Comparison of ENCODE assay signal across 11 cellular contexts in genomic region chr15:85693277-85693676, GRCh38.
DNase-seq lines count a peak whose midpoint lies in the region; ATAC-seq and TF ChIP-seq lines count a peak whose summit lies in the region.
"Had no signal": no experiment of that assay in that cellular context is flagged by ENCODE, and none has a peak within 500 bp of the region (broad histone marks: within the 10 kb centered on the region; RNA-seq: fewer than 3 reads in every experiment).

No MANE protein-coding gene starts in this region.

- peaks cover 37 to 57% of the 10 kb centered on the region in 2 donors for H3K36me3 Mint-ChIP-seq in CD4-positive, alpha-beta memory T cell
- no peaks in the 10 kb centered on the region for H3K36me3 Mint-ChIP-seq in glutamatergic neuron (ENCODE audit: unreplicated experiment)

- peaks cover 55 to 76% (median 65%) of the 10 kb centered on the region in 4 donors for H3K4me1 Mint-ChIP-seq in CD4-positive, alpha-beta memory T cell
- peaks cover 2% of the 10 kb centered on the region for H3K4me1 Mint-ChIP-seq in glutamatergic neuron (ENCODE audit: low read depth, unreplicated experiment)

- peak overlapping the region; percentile 96 to 100 (median 98) for H3K27ac Mint-ChIP-seq in CD4-positive, alpha-beta memory T cell
- no peak overlapping the region for H3K27ac Mint-ChIP-seq in glutamatergic neuron (ENCODE audit: unreplicated experiment)

- H3K9ac ChIP-seq in mucosa of rectum (ENCODE audit: low read depth in 1 of 2, low read length in 2 of 2), result no peak overlapping the region

- no peak for DNase-seq in CD4-positive, alpha-beta memory T cell
- DNase-seq in OCI-M1 (lab: John Stamatoyannopoulos, UW) (peak; percentile 27), GM19238 (ENCODE audit: insufficient read length, low spot score) (no peak), glutamatergic neuron (no peak), dedifferentiated amniotic fluid mesenchymal stem cell (ENCODE audit: extremely low spot score) (no peak)
- DNase-seq: anterior cingulate cortex, NCI-H526 had no signal

- no peaks in the 10 kb centered on the region for H3K27me3 Mint-ChIP-seq in CD4-positive, alpha-beta memory T cell
- H3K27me3 Mint-ChIP-seq in glutamatergic neuron (ENCODE audit: unreplicated experiment), result no peaks in the 10 kb centered on the region

- CTCF ChIA-PET in CD4-positive, alpha-beta memory T cell (lab: Charles Lee; ENCODE audit: partially characterized antibody), result interaction anchor here (1.3 to 5.4 kb wide), 4 partner anchors 9 to 396 kb away, joined by 3 to 21 read pairs (median 10); no protein-coding TSS in a partner anchor

- no peaks in the 10 kb centered on the region for H3K9me3 ChIP-seq in CD4-positive, alpha-beta memory T cell (ENCODE audit: control insufficient read depth in 1 of 2, low read length in 2 of 2)
- H3K9me3 ChIP-seq in mucosa of rectum (ENCODE audit: control insufficient read depth in 2 of 2, low read length in 2 of 2), result no peaks in the 10 kb centered on the region

- POLR2A ChIA-PET in CD4-positive, alpha-beta memory T cell (lab: Charles Lee; ENCODE audit: partially characterized antibody), result interaction anchor here (0.6 to 7.6 kb wide), 11 partner anchors 11 to 362 kb away, joined by 3 to 277 read pairs (median 6); partner anchors contain the start of gene KLHL25

- H3K27ac ChIP-seq in CD4-positive, alpha-beta memory T cell (ENCODE audit: low read depth, low read length), result peak overlapping the region; percentile 83
- H3K27ac ChIP-seq in mucosa of rectum (ENCODE audit: low read depth in 2 of 2, low read length in 2 of 2), result peak overlapping the region; percentile 14 to 85
- H3K27ac ChIP-seq: epithelial cell of prostate had no signal

- H3K4me3 Mint-ChIP-seq in CD4-positive, alpha-beta memory T cell, result peak overlapping the region; percentile 96 to 100 (median 98)
- H3K4me3 Mint-ChIP-seq in glutamatergic neuron (ENCODE audit: unreplicated experiment), result no peak overlapping the region

- H3K4me3 ChIP-seq in CD4-positive, alpha-beta memory T cell (ENCODE audit: low read length in 2 of 2), result peak overlapping the region in 1 of 2 donors; percentile 80
- peak overlapping the region in 1 of 2 donors; percentile 75 for H3K4me3 ChIP-seq in mucosa of rectum (ENCODE audit: low read length in 2 of 2)

- no peaks in the 10 kb centered on the region for H3K9me3 Mint-ChIP-seq in CD4-positive, alpha-beta memory T cell
- H3K9me3 Mint-ChIP-seq in glutamatergic neuron (ENCODE audit: unreplicated experiment), result no peaks in the 10 kb centered on the region

- peak; percentile 28 for ATAC-seq in GM18868 (IDR thresholded peaks at IDR 0.05; ENCODE audit: unreplicated experiment)
- no peak for ATAC-seq in GM21737 (IDR thresholded peaks at IDR 0.05; ENCODE audit: unreplicated experiment)

- no peak for TF ChIP-seq CTCF in glutamatergic neuron (IDR thresholded peaks at IDR 0.05; ENCODE audit: partially characterized antibody, unreplicated experiment)

- no peaks in the 10 kb centered on the region for H3K27me3 ChIP-seq in CD4-positive, alpha-beta memory T cell (ENCODE audit: insufficient read depth, low read length)
- H3K27me3 ChIP-seq in mucosa of rectum (ENCODE audit: control insufficient read depth in 2 of 2, insufficient read depth in 2 of 2, low read length in 2 of 2), result no peaks in the 10 kb centered on the region

- intact Hi-C loops in CD4-positive, alpha-beta memory T cell (cut with micrococcal nuclease), result loop anchor here (1.0 kb wide), 1 partner anchor 9 kb away; no protein-coding TSS in a partner anchor

- peaks cover 79% of the 10 kb centered on the region for H3K4me1 ChIP-seq in CD4-positive, alpha-beta memory T cell (ENCODE audit: insufficient read depth, low read length)
- peaks cover 3 to 4% of the 10 kb centered on the region in 2 donors for H3K4me1 ChIP-seq in mucosa of rectum (ENCODE audit: control insufficient read depth in 2 of 2, insufficient read depth in 2 of 2, low read length in 2 of 2)

- peaks cover 34% of the 10 kb centered on the region for H3K36me3 ChIP-seq in CD4-positive, alpha-beta memory T cell (ENCODE audit: insufficient read depth, low read length)
- H3K36me3 ChIP-seq in mucosa of rectum (ENCODE audit: control insufficient read depth in 2 of 2, insufficient read depth in 2 of 2, low read length in 2 of 2), result peaks cover 65 to 68% of the 10 kb centered on the region in 2 donors
